14 cellular contexts compared by ENCODE assay signal in the genomic region with DNA sequence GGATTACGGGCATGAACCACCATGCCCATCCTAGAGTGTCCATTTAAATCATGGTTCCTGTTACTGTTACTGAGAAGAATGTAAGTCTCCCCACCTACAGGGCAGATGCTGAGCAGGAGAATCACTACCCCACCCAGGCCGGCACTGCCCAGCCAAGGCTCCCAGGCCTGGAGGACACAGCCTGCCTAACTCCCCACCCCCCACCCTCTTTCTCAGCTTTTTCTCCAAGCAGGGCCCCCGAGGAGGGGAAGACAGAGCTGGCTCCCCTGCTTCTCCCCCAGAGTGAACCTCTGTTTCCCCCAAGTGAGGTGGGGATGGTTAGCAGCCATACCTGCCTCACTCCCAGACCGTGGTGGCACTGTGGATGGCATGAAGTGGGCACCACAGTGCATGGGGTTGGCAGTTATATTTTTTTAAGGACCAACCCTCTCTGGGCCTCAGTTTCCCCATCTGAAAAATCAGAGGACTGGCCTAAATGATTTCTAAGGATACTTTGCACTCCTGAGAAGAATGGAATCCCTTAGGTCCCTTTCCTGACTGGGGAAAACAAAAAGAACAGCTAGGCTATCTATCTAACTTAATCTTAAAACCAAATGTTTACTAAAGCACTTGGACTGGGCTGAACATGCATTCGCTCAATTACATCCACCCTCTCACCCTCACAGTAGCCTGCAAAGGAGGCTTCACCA. TPM values are rescaled to one million over a fixed set of nuclear protein-coding genes. Genes with fewer than 3 reads are reported as not detected.
DNase-seq lines count a peak whose midpoint lies in the region; ATAC-seq, FAIRE-seq and TF ChIP-seq lines count a peak whose summit lies in the region.
"Had no signal": no experiment of that assay in that cellular context is flagged by ENCODE, and none has a peak within 500 bp of the region (broad histone marks: within the 10 kb centered on the region; RNA-seq: fewer than 3 reads in every experiment).

No MANE protein-coding gene starts in this region.

- peak overlapping the region; percentile 88 for H3K27ac ChIP-seq in caudate nucleus (ENCODE audit: low read depth, low read length)
- peak overlapping the region; percentile 74 to 97 for H3K27ac ChIP-seq in thoracic aorta
- H3K27ac ChIP-seq: hepatocyte, VCaP had no signal

- no peak for ATAC-seq in activated T-cell treated with anti-CD3 and anti-CD28 coated beads, Interleukin-2, amount 50 U/mL, for 72 hours (replicated peaks in 1 of 2)
- ATAC-seq in naive B cell (ENCODE audit: low read depth in 2 of 2) (no peak), thoracic aorta (ENCODE audit: insufficient number of reproducible peaks, low FRiP score, low read depth) (no peak), GM18868 (IDR thresholded peaks at IDR 0.05; ENCODE audit: unreplicated experiment) (no peak)

- no peak for TF ChIP-seq CTCF in thoracic aorta (IDR thresholded peaks at IDR 0.05)

- H3K27me3 Mint-ChIP-seq in activated T-cell treated with anti-CD3 and anti-CD28 coated beads, Interleukin-2, amount 50 U/mL, for 72 hours (ENCODE audit: low read depth), result no peaks in the 10 kb centered on the region
- no peaks in the 10 kb centered on the region for H3K27me3 Mint-ChIP-seq in naive B cell

- peaks cover 39 to 72% of the 10 kb centered on the region in 2 donors for H3K4me1 ChIP-seq in thoracic aorta (ENCODE audit: control insufficient read depth in 1 of 2, low read depth in 2 of 2)

- no peak for DNase-seq in activated T-cell treated with anti-CD3 and anti-CD28 coated beads, Interleukin-2, amount 50 U/mL, for 72 hours
- DNase-seq in activated T-cell treated with anti-CD3 and anti-CD28 coated beads, Interleukin-2, amount 50 U/mL, for 48 hours, result no peak
- no peak for DNase-seq in caudate nucleus (lab: John Stamatoyannopoulos, UW)
- no peak for DNase-seq in naive B cell
- no peak for DNase-seq in thoracic aorta (ENCODE audit: low spot score)
- DNase-seq in GM12891 (ENCODE audit: insufficient read length, low spot score), result no peak
- no peak for DNase-seq in effector CD8-positive, alpha-beta T cell (lab: John Stamatoyannopoulos, UW)
- DNase-seq: DND-41; MG63; small intestine; stimulated activated CD8-positive, alpha-beta memory T cell treated with anti-CD3 and anti-CD28 coated beads, Interleukin-4, amount 100 ng/mL, for 48 hours had no signal

- no peaks in the 10 kb centered on the region for H3K9me3 ChIP-seq in thoracic aorta
- H3K9me3 ChIP-seq: MG63 had no signal

- H3K27me3 ChIP-seq in thoracic aorta (replicated peaks; ENCODE audit: insufficient read depth), result no peaks in the 10 kb centered on the region
- H3K27me3 ChIP-seq: hepatocyte, MG63 had no signal

- H3K36me3 Mint-ChIP-seq in activated T-cell treated with anti-CD3 and anti-CD28 coated beads, Interleukin-2, amount 50 U/mL, for 72 hours (ENCODE audit: insufficient read depth in 2 of 2), result no peaks in the 10 kb centered on the region
- H3K36me3 Mint-ChIP-seq in naive B cell, result no peaks in the 10 kb centered on the region

- H3K36me3 ChIP-seq in thoracic aorta, result peaks cover 5% of the 10 kb centered on the region
- H3K36me3 ChIP-seq: MG63 had no signal

- H3K9me3 Mint-ChIP-seq in activated T-cell treated with anti-CD3 and anti-CD28 coated beads, Interleukin-2, amount 50 U/mL, for 72 hours, result no peaks in the 10 kb centered on the region
- no peaks in the 10 kb centered on the region for H3K9me3 Mint-ChIP-seq in naive B cell

- H3K4me1 Mint-ChIP-seq in activated T-cell treated with anti-CD3 and anti-CD28 coated beads, Interleukin-2, amount 50 U/mL, for 72 hours (ENCODE audit: low read depth), result peaks cover 52% of the 10 kb centered on the region
- H3K4me1 Mint-ChIP-seq in naive B cell, result peaks cover 44 to 67% (median 63%) of the 10 kb centered on the region in 3 donors

- peak overlapping the region; percentile 42 for H3K27ac Mint-ChIP-seq in activated T-cell treated with anti-CD3 and anti-CD28 coated beads, Interleukin-2, amount 50 U/mL, for 72 hours
- peak overlapping the region in 5 of 6 donors; percentile 62 to 95 (median 91) for H3K27ac Mint-ChIP-seq in naive B cell

- FAIRE-seq in GM12891 (lab: Jason Lieb, UNC), result no peak
- FAIRE-seq: small intestine had no signal

- H3K4me3 ChIP-seq in thoracic aorta, result no peak overlapping the region
- H3K4me3 ChIP-seq: hepatocyte, MG63 had no signal

- TF ChIP-seq POLR2A in GM12891 (IDR thresholded peaks at IDR 0.05; ENCODE audit: low read depth, low read length), result no peak

- H3K4me3 Mint-ChIP-seq in activated T-cell treated with anti-CD3 and anti-CD28 coated beads, Interleukin-2, amount 50 U/mL, for 72 hours, result peak overlapping the region; percentile 10 to 52
- H3K4me3 Mint-ChIP-seq in naive B cell, result peak overlapping the region in 4 of 8 donors; percentile 15 to 88 (median 47)

TF ChIP-seq in GM12891, 5 proteins besides CTCF, POLR2A, EP300 and RAD21:
- no peak for TF ChIP-seq POU2F2 (IDR thresholded peaks at IDR 0.05; ENCODE audit: low read depth, low read length)
- TF ChIP-seq TAF1 (IDR thresholded peaks at IDR 0.05; ENCODE audit: low read depth, low read length), result no peak
- TF ChIP-seq POLR2AphosphoS5 (IDR thresholded peaks at IDR 0.05; ENCODE audit: low read depth, low read length), result no peak
- TF ChIP-seq SPI1 (IDR thresholded peaks at IDR 0.05; ENCODE audit: low read depth, low read length), result no peak
- no peak for TF ChIP-seq PAX5 (IDR thresholded peaks at IDR 0.05; ENCODE audit: insufficient read depth, low read length, severe bottlenecking)
TF ChIP-seq in GM12891: peak in this region for 0.

RNA-seq across cellular contexts. Expression of gene CBX7, which starts 5.0 kb away (rescaled TPM):
- total RNA-seq in activated T-cell treated with anti-CD3 and anti-CD28 coated beads, Interleukin-2, amount 50 U/mL, for 72 hours, result 10 to 100 TPM; 41.5 to 61.0 TPM
- polyA plus RNA-seq in naive B cell (ENCODE audit: low read depth in 6 of 6), result 10 to 100 TPM in 5 of 6 donors, 1 to 10 TPM in 1; 9.9 to 38.5 (median 21.7) TPM
- total RNA-seq in thoracic aorta, result 100 to 1,000 TPM; 170 to 174 TPM
- 10.8 TPM for polyA plus RNA-seq in GM12891 (2012; ENCODE audit: low read depth, missing spikeins)

RNA-seq across cellular contexts. Expression of gene APOBEC3H, which starts 50.4 kb away (rescaled TPM):
- total RNA-seq in activated T-cell treated with anti-CD3 and anti-CD28 coated beads, Interleukin-2, amount 50 U/mL, for 72 hours, result 10 to 100 TPM; 21.9 to 24.4 TPM
- 1 to 10 TPM in 1 of 6 donors, under 1 TPM in 1, not detected in 4; 0.77 to 1.2 TPM for polyA plus RNA-seq in naive B cell (ENCODE audit: low read depth in 6 of 6)
- 1 to 10 TPM in 1 of 2 donors, not detected in 1; 1.6 TPM for total RNA-seq in thoracic aorta
- 20.9 TPM for polyA plus RNA-seq in GM12891 (2012; ENCODE audit: low read depth, missing spikeins)
- total RNA-seq: hepatocyte had no signal
- polyA plus RNA-seq: hepatocyte had no signal

Comparison
In these comparisons a context has a peak if more than half of its experiments do, and no peak if none do; other contexts are left out.
1. RNA of gene APOBEC3H, which starts 50.4 kb away (total RNA-seq): 21.9 to 24.4 TPM in activated T-cell treated with anti-CD3 and anti-CD28 coated beads, Interleukin-2, amount 50 U/mL, for 72 hours; 1.6 TPM in thoracic aorta; every median in the first group is over 4 times any median in the second.